Comparison of ENCODE assay signal across 24 cellular contexts in genomic region chr2:18357537-18357936, GRCh38.
"Had no signal": no experiment of that assay in that cellular context is flagged by ENCODE, and none has a peak within 500 bp of the region (broad histone marks: within the 10 kb centered on the region; RNA-seq: fewer than 3 reads in every experiment).

No MANE protein-coding gene starts in this region.

- DNase-seq: dermis blood vessel endothelial cell; dorsolateral prefrontal cortex; effector CD4-positive, alpha-beta T cell; effector memory CD8-positive, alpha-beta T cell; endodermal cell; erythroblast; esophagus squamous epithelium; foreskin fibroblast; foreskin melanocyte; gastrocnemius medialis; glutamatergic neuron; head of caudate nucleus; heart right ventricle; hippocampal formation; left cardiac atrium; left lung; left ventricle myocardium superior; lower lobe of right lung; mesenchymal stem cell; midbrain; naive thymus-derived CD4-positive, alpha-beta T cell had no signal

- H3K4me3 ChIP-seq: coronary artery, dorsolateral prefrontal cortex, esophagus squamous epithelium, gastrocnemius medialis, heart right ventricle, left lung, lower lobe of right lung had no signal

- H3K36me3 ChIP-seq: esophagus squamous epithelium, gastrocnemius medialis, heart right ventricle, left lung, lower lobe of right lung had no signal

- ATAC-seq: effector memory CD8-positive, alpha-beta T cell; esophagus mucosa; gastrocnemius medialis; heart right ventricle; left cardiac atrium; left lung; left ventricle myocardium superior; lower lobe of right lung; naive thymus-derived CD4-positive, alpha-beta T cell had no signal

- H3K9me3 Mint-ChIP-seq: effector memory CD8-positive, alpha-beta T cell; endodermal cell; naive thymus-derived CD4-positive, alpha-beta T cell had no signal

- H3K36me3 Mint-ChIP-seq: naive thymus-derived CD4-positive, alpha-beta T cell had no signal

- H3K27me3 ChIP-seq: gastrocnemius medialis, heart right ventricle, left lung had no signal

- H3K27ac ChIP-seq: coronary artery, dorsolateral prefrontal cortex, epithelial cell of prostate, esophagus squamous epithelium, gastrocnemius medialis, heart right ventricle, left lung, lower lobe of right lung had no signal

- H3K27ac Mint-ChIP-seq: effector memory CD8-positive, alpha-beta T cell; endodermal cell; naive thymus-derived CD4-positive, alpha-beta T cell had no signal

- H3K4me1 Mint-ChIP-seq: endodermal cell; naive thymus-derived CD4-positive, alpha-beta T cell had no signal

- H3K4me1 ChIP-seq: esophagus squamous epithelium, gastrocnemius medialis, heart right ventricle, left lung, lower lobe of right lung had no signal

- H3K9me3 ChIP-seq: esophagus squamous epithelium, gastrocnemius medialis, heart right ventricle, left lung, lower lobe of right lung had no signal

- H3K4me3 Mint-ChIP-seq: effector memory CD8-positive, alpha-beta T cell; endodermal cell; naive thymus-derived CD4-positive, alpha-beta T cell had no signal
